Comparison of ENCODE assay signal across 27 cellular contexts in the genomic region with DNA sequence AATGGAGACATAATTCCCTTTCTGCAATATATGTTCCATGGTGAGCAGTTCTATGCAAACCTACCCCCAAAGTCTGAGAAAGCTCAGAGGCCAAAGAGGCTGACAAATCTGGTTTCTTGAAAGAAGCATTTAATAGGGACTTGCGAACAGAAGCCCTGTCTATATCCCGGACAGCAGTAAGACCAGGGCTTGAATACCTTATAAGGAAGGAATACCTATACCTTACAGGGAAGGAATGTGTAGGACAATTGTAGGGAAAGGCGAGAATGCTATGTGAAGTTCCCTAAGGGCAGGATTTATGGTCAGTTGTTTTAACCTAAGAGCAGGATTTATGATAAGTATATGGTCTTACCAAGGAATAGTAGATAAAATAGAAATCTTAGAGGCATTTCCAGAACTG. TPM values are rescaled to one million over a fixed set of nuclear protein-coding genes. Genes with fewer than 3 reads are reported as not detected.
DNase-seq lines count a peak whose midpoint lies in the region; ATAC-seq, FAIRE-seq and TF ChIP-seq lines count a peak whose summit lies in the region.
"Had no signal": no experiment of that assay in that cellular context is flagged by ENCODE, and none has a peak within 500 bp of the region (broad histone marks: within the 10 kb centered on the region; RNA-seq: fewer than 3 reads in every experiment).

No MANE protein-coding gene starts in this region.

- peaks cover 6% of the 10 kb centered on the region; the same call in 1 of the 2 replicates for H3K23me2 ChIP-seq in H1 (ENCODE audit: low read depth, low read length)

- no peak overlapping the region for H2BK15ac ChIP-seq in H1 (ENCODE audit: low read length)
- no peak overlapping the region for H2BK15ac ChIP-seq in mesendoderm (replicated peaks; ENCODE audit: low read depth)

- H3K79me1 ChIP-seq in H1 (ENCODE audit: low read depth, low read length) (no peaks in the 10 kb centered on the region; the same call in 1 of the 2 replicates), mesendoderm (ENCODE audit: low read length) (no peaks in the 10 kb centered on the region)

- no peak overlapping the region for H3K23ac ChIP-seq in H1 (ENCODE audit: insufficient read length)
- no peak overlapping the region for H3K23ac ChIP-seq in mesendoderm (ENCODE audit: low read length)

- H3K56ac ChIP-seq in H1 (replicated peaks; ENCODE audit: insufficient read length, low read depth, low read length): no peak overlapping the region
- H3K56ac ChIP-seq in mesendoderm (ENCODE audit: low read length): no peak overlapping the region

- H3K18ac ChIP-seq in H1 (ENCODE audit: extremely low read depth, low read length) (no peak overlapping the region), mesendoderm (ENCODE audit: low read length) (no peak overlapping the region)

- H4K5ac ChIP-seq in H1 (ENCODE audit: insufficient read length, low read depth, low read length) (no peak overlapping the region), mesendoderm (ENCODE audit: low read length) (no peak overlapping the region)

- no peak for TF ChIP-seq RAD21 in H1 (IDR thresholded peaks at IDR 0.05 in 1 of 2, conservative IDR thresholded peaks at IDR 0.05 in 1 of 2; ENCODE audit: low read depth in 2 of 2, low read length in 2 of 2)

- no peak overlapping the region for H2AK5ac ChIP-seq in H1 (ENCODE audit: low read depth, low read length)
- no peak overlapping the region for H2AK5ac ChIP-seq in mesendoderm (ENCODE audit: low read length)

- no peak for TF ChIP-seq EP300 in H1 (IDR thresholded peaks at IDR 0.05; ENCODE audit: borderline replicate concordance in 1 of 2, low read depth in 2 of 2, low read length in 2 of 2)

- POLR2A ChIA-PET in H1 (lab: Charles Lee; ENCODE audit: partially characterized antibody): interaction anchor here (1.0 to 5.0 kb wide), 2 partner anchors 9 to 25 kb away, joined by 3 to 21 read pairs; no protein-coding TSS in a partner anchor

- no peak overlapping the region for H2BK20ac ChIP-seq in H1 (ENCODE audit: low read length)

- H2AFZ ChIP-seq in H1 (ENCODE audit: low read length): no peak overlapping the region

- no peak for FAIRE-seq in H1 (lab: Jason Lieb, UNC)
- FAIRE-seq: A204.1, G401.6, GM12891, GM19239 had no signal

- H3K4me1 ChIP-seq in DOHH2 (ENCODE audit: control insufficient read depth, low read length) (peaks cover 83% of the 10 kb centered on the region), H1 (replicated peaks in 1 of 4; ENCODE audit: control insufficient read depth in 3 of 4, insufficient read depth in 4 of 4, low read length in 3 of 4) (peaks cover 0 to 7% (median 6%) of the 10 kb centered on the region in 4 experiments; a peak in 4 of 7 replicates), mesendoderm (ENCODE audit: control insufficient read depth, low read depth, low read length) (peaks cover 6% of the 10 kb centered on the region)
- H3K4me1 ChIP-seq: BE2C had no signal

- H3K9ac ChIP-seq in H1 (replicated peaks in 1 of 4; ENCODE audit: extremely low read depth in 1 of 4, low read depth in 3 of 4, low read length in 3 of 4): no peak overlapping the region
- no peak overlapping the region for H3K9ac ChIP-seq in mesendoderm (ENCODE audit: low read length)
- H3K9ac ChIP-seq: BLaER1 had no signal

- H4K8ac ChIP-seq in H1 (ENCODE audit: extremely low read depth, insufficient read depth, low read length) (no peak overlapping the region), mesendoderm (ENCODE audit: low read depth, low read length) (no peak overlapping the region)

- TF ChIP-seq POLR2A in H1 (IDR thresholded peaks at IDR 0.05; ENCODE audit: control extremely low read depth in 1 of 2, low read depth in 2 of 2, low read length in 2 of 2): no peak

- no peaks in the 10 kb centered on the region for H3K27me3 ChIP-seq in DOHH2 (ENCODE audit: control insufficient read depth, low read length)
- H3K27me3 ChIP-seq in H1 (replicated peaks in 1 of 4; ENCODE audit: control insufficient read depth in 3 of 4, extremely low read depth in 1 of 4, insufficient read depth in 3 of 4, low read length in 3 of 4): peaks cover 0 to 3% (median 0%) of the 10 kb centered on the region in 4 experiments; a peak in 2 of 7 replicates
- H3K27me3 ChIP-seq in mesendoderm (ENCODE audit: insufficient read depth, low read length, poor library complexity): no peaks in the 10 kb centered on the region
- H3K27me3 ChIP-seq: BLaER1 had no signal

- WGBS in H1 (ENCODE audit: extremely low coverage in 1 of 2, insufficient coverage in 1 of 2, insufficient read length in 1 of 2, insufficient replicate concordance in 2 of 2, low coverage in 1 of 2, low lambda C conversion rate in 2 of 2, missing lambda C conversion rate in 1 of 2), 2 experiments: 81% methylated on average over 3 of the region's 3 CpGs; no CpG with 5 or more reads in 1 of the 2 experiments
- WGBS in mesendoderm (ENCODE audit: extremely low coverage, insufficient coverage, low lambda C conversion rate): no CpG with 5 or more reads among the region's 3 CpGs

- 0 out of 2 replicates have a peak overlapping the region, but pooled peaks have one; percentile 3 for H3K4me2 ChIP-seq in DOHH2 (ENCODE audit: low read length)
- H3K4me2 ChIP-seq in H1 (ENCODE audit: insufficient read depth in 1 of 2, low read depth in 2 of 2, low read length in 2 of 2): no peak overlapping the region
- H3K4me2 ChIP-seq in mesendoderm (ENCODE audit: low read length): no peak overlapping the region

- no peak for ATAC-seq in GM19328 (IDR thresholded peaks at IDR 0.05; ENCODE audit: unreplicated experiment)
- ATAC-seq in HG02798 (IDR thresholded peaks at IDR 0.05; ENCODE audit: poor library complexity, unreplicated experiment): no peak

- no peak overlapping the region for H4K91ac ChIP-seq in H1 (replicated peaks; ENCODE audit: insufficient read length, low read length)

- no peak overlapping the region for H2BK120ac ChIP-seq in H1 (replicated peaks; ENCODE audit: low read depth, low read length)
- no peak overlapping the region for H2BK120ac ChIP-seq in mesendoderm (ENCODE audit: low read depth, low read length)

- no peak overlapping the region for H3K4me3 ChIP-seq in DOHH2 (ENCODE audit: low read length)
- no peak overlapping the region for H3K4me3 ChIP-seq in H1 (ENCODE audit: extremely low read depth in 1 of 4, insufficient read depth in 2 of 4, low read depth in 3 of 4, low read length in 4 of 4)
- H3K4me3 ChIP-seq in mesendoderm (ENCODE audit: low read length): no peak overlapping the region
- H3K4me3 ChIP-seq: BLaER1 had no signal

- DNase-seq in H1 (ENCODE audit: low read depth in 1 of 2, low spot score in 2 of 2) (no peak), mesendoderm (peak; percentile 58)
- DNase-seq: 8988T; ACHN; BE2C; C1 segment of cervical spinal cord; CD4-positive, alpha-beta memory T cell; CD4-positive, CD25-positive, alpha-beta regulatory T cell; CD8-positive, alpha-beta memory T cell; COR-L47; DMS 273 treated with DMSO at 0.1 percent for 48 hours; DMS153; DMS53; DMS79; DND-41; GF-D8 had no signal

- H3K27ac ChIP-seq in DOHH2 (ENCODE audit: low read depth, low read length): no peak overlapping the region
- no peak overlapping the region for H3K27ac ChIP-seq in H1 (ENCODE audit: low read depth, low read length)
- no peak overlapping the region for H3K27ac ChIP-seq in mesendoderm (ENCODE audit: low read depth, low read length)

- H4K20me1 ChIP-seq in DOHH2 (ENCODE audit: control insufficient read depth, insufficient read depth, low read depth, low read length) (no peaks in the 10 kb centered on the region), H1 (replicated peaks in 1 of 2; ENCODE audit: control insufficient read depth in 1 of 2, insufficient read depth in 2 of 2, low read length in 2 of 2) (no peaks in the 10 kb centered on the region)
- H4K20me1 ChIP-seq: BLaER1 had no signal

- no peak overlapping the region for H3K14ac ChIP-seq in H1 (ENCODE audit: insufficient read length)

- H2BK5ac ChIP-seq in H1 (ENCODE audit: low read depth, low read length): no peak overlapping the region
- no peak overlapping the region for H2BK5ac ChIP-seq in mesendoderm (ENCODE audit: low read length)

- H3K9me3 ChIP-seq in DOHH2 (ENCODE audit: control insufficient read depth, insufficient read depth, low read length): peaks cover 7% of the 10 kb centered on the region; the same call in 1 of the 2 replicates
- H3K9me3 ChIP-seq in H1 (ENCODE audit: insufficient read depth in 2 of 2, low read depth in 1 of 2, low read length in 1 of 2): no peaks in the 10 kb centered on the region
- H3K9me3 ChIP-seq: BE2C had no signal

- H3K4ac ChIP-seq in H1 (replicated peaks; ENCODE audit: insufficient read length, low read depth, low read length): no peak overlapping the region
- H3K4ac ChIP-seq in mesendoderm (ENCODE audit: low read depth, low read length): no peak overlapping the region

- H3K36me3 ChIP-seq in DOHH2 (ENCODE audit: control insufficient read depth, low read length) (peaks cover 5% of the 10 kb centered on the region; the same call in 1 of the 2 replicates), H1 (ENCODE audit: control insufficient read depth in 2 of 4, insufficient read depth in 4 of 4, low read length in 3 of 4) (no peaks in the 10 kb centered on the region), mesendoderm (ENCODE audit: control insufficient read depth, insufficient read depth, low read length) (no peaks in the 10 kb centered on the region)
- H3K36me3 ChIP-seq: BE2C had no signal

- no peak overlapping the region for H2BK12ac ChIP-seq in H1 (ENCODE audit: low read depth, low read length)

- H3F3A ChIP-seq in DOHH2 (ENCODE audit: control insufficient read depth, insufficient read depth): peaks cover 8% of the 10 kb centered on the region; the same call in 1 of the 2 replicates

- CTCF ChIA-PET in H1 (lab: Charles Lee; ENCODE audit: partially characterized antibody): interaction anchor here (0.8 to 5.0 kb wide), 4 partner anchors 9 to 159 kb away, joined by 3 to 20 read pairs (median 6); no protein-coding TSS in a partner anchor

- TF ChIP-seq CTCF in DOHH2 (IDR thresholded peaks at IDR 0.05; ENCODE audit: low read depth, low read length, poor library complexity, severe bottlenecking) (no peak), H1 (IDR thresholded peaks at IDR 0.05; ENCODE audit: control extremely low read depth in 1 of 3, insufficient read depth in 1 of 3, low read depth in 1 of 3, low read length in 3 of 3) (no peak)

- H3K79me2 ChIP-seq in DOHH2 (ENCODE audit: control insufficient read depth, low read length): peaks cover 46% of the 10 kb centered on the region
- no peaks in the 10 kb centered on the region for H3K79me2 ChIP-seq in H1 (ENCODE audit: control insufficient read depth in 1 of 2, insufficient read depth in 2 of 2, low read length in 2 of 2)
- H3K79me2 ChIP-seq in mesendoderm (ENCODE audit: control insufficient read depth, insufficient read depth, low read length): no peaks in the 10 kb centered on the region

- H3K9me2 ChIP-seq in DOHH2 (replicated peaks; ENCODE audit: control insufficient read depth, low read length): no peaks in the 10 kb centered on the region

RNA-seq across cellular contexts. Expression of a gene that starts 5.0 kb away (rescaled TPM):
- 42.3 and 43.2 TPM in 2 replicates for total RNA-seq in H1 (2021; fragmentation: NEBNext Ultra II Directional; extraction: Animal tissue kit (Norgen Biotek cat#: 25700))
- 34.1 and 41.2 TPM in 2 replicates for polyA plus RNA-seq in H1 (2011; rRNA removed)
- polyA plus RNA-seq in H1 (2011; cell fraction: cytosol; rRNA removed): 28.4 TPM
- 25.0 TPM for polyA plus RNA-seq in H1 (2011; cell fraction: nucleus; rRNA removed)
- 20.7 to 30.6 TPM (median 24.5 TPM) in 4 replicates for polyA plus RNA-seq in H1 (2012, experiment 1 of 2)
- polyA plus RNA-seq in H1 (2012, experiment 2 of 2): 20.3 TPM
- 41.8 TPM for polyA plus RNA-seq in H1 (2013, experiment 1 of 2)
- polyA plus RNA-seq in H1 (2013, experiment 2 of 2): 43.3 TPM
- 34.8 and 38.2 TPM in 2 replicates for polyA minus RNA-seq in H1 (2011; rRNA and poly(A)+ RNA removed)
- 14.9 TPM for polyA minus RNA-seq in H1 (2011; cell fraction: cytosol; rRNA and poly(A)+ RNA removed)
- polyA minus RNA-seq in H1 (2011; cell fraction: nucleus; rRNA and poly(A)+ RNA removed): 13.4 TPM
- 31.0 TPM for polyA plus RNA-seq in mesendoderm (2013, experiment 1 of 2)
- polyA plus RNA-seq in mesendoderm (2013, experiment 2 of 2): 30.1 TPM

RNA-seq across cellular contexts. Expression of a gene that starts 31.9 kb away (rescaled TPM):
- total RNA-seq in H1 (2021; fragmentation: NEBNext Ultra II Directional; extraction: Animal tissue kit (Norgen Biotek cat#: 25700)): not detected in 2 replicates
- 0.05 TPM in 1 of 2 replicates, not detected in the other for polyA plus RNA-seq in H1 (2011; rRNA removed)
- polyA plus RNA-seq in H1 (2011; cell fraction: cytosol; rRNA removed): not detected
- polyA plus RNA-seq in H1 (2011; cell fraction: nucleus; rRNA removed): 0.04 TPM
- not detected in 4 replicates for polyA plus RNA-seq in H1 (2012, experiment 1 of 2)
- not detected for polyA plus RNA-seq in H1 (2012, experiment 2 of 2)
- polyA plus RNA-seq in H1 (2013, experiment 1 of 2): 0.02 TPM
- polyA plus RNA-seq in H1 (2013, experiment 2 of 2): not detected
- polyA minus RNA-seq in H1 (2011; rRNA and poly(A)+ RNA removed): not detected in 2 replicates
- not detected for polyA minus RNA-seq in H1 (2011; cell fraction: cytosol; rRNA and poly(A)+ RNA removed)
- polyA minus RNA-seq in H1 (2011; cell fraction: nucleus; rRNA and poly(A)+ RNA removed): not detected
- not detected for polyA plus RNA-seq in mesendoderm (2013, experiment 1 of 2)
- not detected for polyA plus RNA-seq in mesendoderm (2013, experiment 2 of 2)
- total RNA-seq: A673 had no signal
- polyA plus RNA-seq: AG04450, CD14-positive monocyte had no signal

RNA-seq across cellular contexts. Expression of a gene that starts 42.7 kb away (rescaled TPM):
- total RNA-seq in H1 (2021; fragmentation: NEBNext Ultra II Directional; extraction: Animal tissue kit (Norgen Biotek cat#: 25700)): 16.4 and 17.3 TPM in 2 replicates
- polyA plus RNA-seq in H1 (2011; rRNA removed): 9.7 and 10.1 TPM in 2 replicates
- polyA plus RNA-seq in H1 (2011; cell fraction: cytosol; rRNA removed): 12.1 TPM
- polyA plus RNA-seq in H1 (2011; cell fraction: nucleus; rRNA removed): 8.5 TPM
- 10.7 to 13.2 TPM (median 12.2 TPM) in 4 replicates for polyA plus RNA-seq in H1 (2012, experiment 1 of 2)
- polyA plus RNA-seq in H1 (2012, experiment 2 of 2): 2.7 TPM
- 7.9 TPM for polyA plus RNA-seq in H1 (2013, experiment 1 of 2)
- 7.3 TPM for polyA plus RNA-seq in H1 (2013, experiment 2 of 2)
- polyA minus RNA-seq in H1 (2011; rRNA and poly(A)+ RNA removed): 10.2 and 17.4 TPM in 2 replicates
- 5.2 TPM for polyA minus RNA-seq in H1 (2011; cell fraction: cytosol; rRNA and poly(A)+ RNA removed)
- 5.8 TPM for polyA minus RNA-seq in H1 (2011; cell fraction: nucleus; rRNA and poly(A)+ RNA removed)
- polyA plus RNA-seq in mesendoderm (2013, experiment 1 of 2): 1.9 TPM
- 2.2 TPM for polyA plus RNA-seq in mesendoderm (2013, experiment 2 of 2)
